19 cellular contexts compared by ENCODE assay signal in the genomic region with DNA sequence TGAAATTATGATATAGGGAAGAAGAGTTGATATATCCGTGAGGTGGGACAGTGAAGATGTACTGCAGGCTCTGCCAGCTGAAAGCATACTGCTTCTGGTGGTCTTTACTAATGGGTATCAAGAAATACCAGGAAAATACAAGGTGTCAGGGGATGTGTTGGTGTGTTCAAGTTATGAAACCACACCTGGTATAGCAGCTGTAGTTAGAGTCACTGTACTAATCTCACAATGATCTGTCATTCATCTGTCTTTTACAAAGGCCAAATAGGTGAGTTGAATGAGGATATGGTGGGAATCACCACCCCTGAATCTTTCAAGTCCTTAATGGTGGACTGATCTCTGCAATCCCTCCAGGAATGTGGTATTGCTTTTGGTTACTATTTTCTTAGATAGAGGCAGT.
"Had no signal": no experiment of that assay in that cellular context is flagged by ENCODE, and none has a peak within 500 bp of the region (broad histone marks: within the 10 kb centered on the region; RNA-seq: fewer than 3 reads in every experiment).

No MANE protein-coding gene starts in this region.

- H3K4me3 Mint-ChIP-seq: activated CD4-positive, alpha-beta T cell treated with anti-CD3 and anti-CD28 coated beads for 36 hours; activated CD8-positive, alpha-beta T cell treated with anti-CD3 and anti-CD28 coated beads, Interleukin-2, amount 10 ng/mL, durations not matched to agents 7 days and 5 days; activated naive CD8-positive, alpha-beta T cell treated with anti-CD3 and anti-CD28 coated beads, Interleukin-2, amount 10 ng/mL, durations not matched to agents 7 days and 5 days; T-cell had no signal

- H3K36me3 Mint-ChIP-seq: T-cell had no signal

- H3K9me3 Mint-ChIP-seq: T-cell had no signal

- H3K27me3 Mint-ChIP-seq: activated CD4-positive, alpha-beta T cell treated with anti-CD3 and anti-CD28 coated beads for 36 hours; activated naive CD8-positive, alpha-beta T cell treated with anti-CD3 and anti-CD28 coated beads, Interleukin-2, amount 10 ng/mL, durations not matched to agents 7 days and 5 days; T-cell had no signal

- ATAC-seq: activated CD4-positive, alpha-beta T cell treated with anti-CD3 and anti-CD28 coated beads for 36 hours; activated CD8-positive, alpha-beta T cell treated with anti-CD3 and anti-CD28 coated beads, Interleukin-2, amount 10 ng/mL, durations not matched to agents 7 days and 5 days; T-cell had no signal

- H3K27ac Mint-ChIP-seq: activated CD4-positive, alpha-beta T cell treated with anti-CD3 and anti-CD28 coated beads for 36 hours; activated CD8-positive, alpha-beta T cell treated with anti-CD3 and anti-CD28 coated beads, Interleukin-2, amount 10 ng/mL, durations not matched to agents 7 days and 5 days; activated naive CD8-positive, alpha-beta T cell treated with anti-CD3 and anti-CD28 coated beads, Interleukin-2, amount 10 ng/mL, durations not matched to agents 7 days and 5 days; T-cell had no signal

- DNase-seq: activated CD4-positive, alpha-beta T cell treated with anti-CD3 and anti-CD28 coated beads for 36 hours; activated CD4-positive, alpha-beta T cell treated with anti-CD3 and anti-CD28 coated beads, Interleukin-2, amount 50 U/mL, for 1 hour; activated CD4-positive, CD25-positive, alpha-beta regulatory T cell; activated CD8-positive, alpha-beta memory T cell treated with anti-CD3 and anti-CD28 coated beads, Interleukin-2, amount 50 U/mL, for 48 hours; activated CD8-positive, alpha-beta T cell treated with anti-CD3 and anti-CD28 coated beads, Interleukin-2, amount 10 ng/mL, durations not matched to agents 7 days and 5 days; activated naive CD4-positive, alpha-beta T cell treated with anti-CD3 and anti-CD28 coated beads, Interleukin-2, amount 50 U/mL, for 16 hours; activated naive CD8-positive, alpha-beta T cell treated with anti-CD3 and anti-CD28 coated beads, Interleukin-2, amount 10 ng/mL, durations not matched to agents 7 days and 5 days; activated T-cell treated with anti-CD3 and anti-CD28 coated beads, Interleukin-2, amount 50 U/mL, for 1 hour; adrenal gland; anterior cingulate cortex; cerebellar nuclear complex; NCI-H1417; NCI-H1930; NCI-H2171; NCI-H226; NCI-H526; NCI-H774; SIG-M5; T-cell had no signal

- H3K4me1 Mint-ChIP-seq: activated CD4-positive, alpha-beta T cell treated with anti-CD3 and anti-CD28 coated beads for 36 hours had no signal
